In genomic region chr3:144031938-144032337, GRCh38 we compare ENCODE assay signal across 11 cellular contexts.
A peak's percentile ranks its signal among the peaks of the same experiment; 100 is the strongest.
DNase-seq lines count a peak whose midpoint lies in the region; ATAC-seq and TF ChIP-seq lines count a peak whose summit lies in the region.
"Had no signal": no experiment of that assay in that cellular context is flagged by ENCODE, and none has a peak within 500 bp of the region (broad histone marks: within the 10 kb centered on the region; RNA-seq: fewer than 3 reads in every experiment).

No MANE protein-coding gene starts in this region.

- no peak overlapping the region for H3K9ac ChIP-seq in PC-3 (ENCODE audit: low read length)

- H4K20me1 ChIP-seq in PC-3 (ENCODE audit: low read length), result no peaks in the 10 kb centered on the region

- CTCF ChIA-PET in PC-3 (lab: Charles Lee), result no interaction called here

- no peaks in the 10 kb centered on the region for H3K4me1 ChIP-seq in PC-3 (ENCODE audit: insufficient read depth, low read length)
- no peaks in the 10 kb centered on the region for H3K4me1 ChIP-seq in Peyer's patch

- H3K9me2 ChIP-seq in PC-3 (replicated peaks; ENCODE audit: low read length), result no peaks in the 10 kb centered on the region

- no peaks in the 10 kb centered on the region for H3F3A ChIP-seq in PC-3 (ENCODE audit: low read length, unreplicated experiment)

- H3K27me3 ChIP-seq in PC-3 (ENCODE audit: low read length), result no peaks in the 10 kb centered on the region
- H3K27me3 ChIP-seq in Peyer's patch, result no peaks in the 10 kb centered on the region

- H3K4me3 ChIP-seq in PC-3 (ENCODE audit: low read length) (no peak overlapping the region), Peyer's patch (no peak overlapping the region)

- intact Hi-C loops in PC-3 (cut with micrococcal nuclease), result no loop called here

- POLR2A ChIA-PET in PC-3 (lab: Charles Lee; ENCODE audit: unreplicated experiment), result no interaction called here

- no peak overlapping the region for H2AFZ ChIP-seq in PC-3 (ENCODE audit: low read length)

- TF ChIP-seq CTCF in PC-3 (conservative IDR thresholded peaks at IDR 0.05; ENCODE audit: low read depth, low read length) (no peak), Peyer's patch (IDR thresholded peaks at IDR 0.05) (no peak)

- BruUV-seq in PC-3 (replicated peaks; lab: Mats Ljungman, UMichigan), result no TSS peak

- DNase-seq in PC-3 (peak; percentile 12), left lobe of liver (ENCODE audit: low spot score) (peak; percentile 91), superior temporal gyrus (ENCODE audit: extremely low spot score) (peak; percentile 99), Peyer's patch (no peak), NCI-H526 treated with DMSO at 0.1 percent for 48 hours (lab: John Stamatoyannopoulos, UW) (no peak)
- DNase-seq: COR-L47, erythroblast, NCI-H1105 treated with DMSO at 0.1 percent for 48 hours had no signal

- H3K36me3 ChIP-seq in PC-3 (ENCODE audit: low read depth, low read length), result no peaks in the 10 kb centered on the region
- no peaks in the 10 kb centered on the region for H3K36me3 ChIP-seq in Peyer's patch

- H3K4me2 ChIP-seq in PC-3 (ENCODE audit: low read length), result no peak overlapping the region

- ATAC-seq in PC-3 (no peak), left lobe of liver (peak; percentile 98), HG03442 (IDR thresholded peaks at IDR 0.05; ENCODE audit: unreplicated experiment) (no peak), GM21526 (IDR thresholded peaks at IDR 0.05; ENCODE audit: low FRiP score, unreplicated experiment) (no peak)

- H3K9me3 ChIP-seq in PC-3 (ENCODE audit: low read length) (no peaks in the 10 kb centered on the region), Peyer's patch (no peaks in the 10 kb centered on the region)

- no peaks in the 10 kb centered on the region for H3K79me2 ChIP-seq in PC-3 (ENCODE audit: low read length)

- TF ChIP-seq POLR2A in Peyer's patch (IDR thresholded peaks at IDR 0.05), result no peak

- H3K27ac ChIP-seq in PC-3 (ENCODE audit: low read length) (no peak overlapping the region), cingulate gyrus (ENCODE audit: low read depth, low read length) (peak overlapping the region; percentile 93), Peyer's patch (no peak overlapping the region)

Comparison
In these comparisons a context has a peak if more than half of its experiments do, and no peak if none do; other contexts are left out.
1. DNase-seq: peak in PC-3 (single experiment), left lobe of liver (single experiment) and superior temporal gyrus (single experiment); none in Peyer's patch (0 of 3) and NCI-H526 treated with DMSO at 0.1 percent for 48 hours (single experiment).